ENCODE assay signal across 16 cellular contexts in genomic region chr3:16119887-16120286, GRCh38.
"Had no signal": no experiment of that assay in that cellular context is flagged by ENCODE, and none has a peak within 500 bp of the region (broad histone marks: within the 10 kb centered on the region; RNA-seq: fewer than 3 reads in every experiment).

No MANE protein-coding gene starts in this region.

- DNase-seq: dorsolateral prefrontal cortex; effector CD8-positive, alpha-beta T cell; foreskin melanocyte; heart left ventricle; hippocampal formation; mammary epithelial cell; naive thymus-derived CD4-positive, alpha-beta T cell; posterior cingulate gyrus; sigmoid colon; stimulated activated CD4-positive, alpha-beta T cell treated with anti-CD3 and anti-CD28 coated beads, Interleukin-2, amount 100 ng/mL, for 24 hours; stimulated activated CD4-positive, alpha-beta T cell treated with anti-CD3 and anti-CD28 coated beads, Interleukin-4, amount 100 ng/mL, for 4 hours; stimulated activated naive B cell treated with anti-CD40 and anti-IgM and Interleukin-4, amounts not matched to agents 10 μg/mL and 1 μg/mL and 100 μg/mL, for 72 hours; stimulated activated naive CD8-positive, alpha-beta T cell treated with anti-CD3 and anti-CD28 coated beads, Interleukin-15, amount 100 ng/mL, for 72 hours; testis; upper lobe of right lung had no signal

- ATAC-seq: heart left ventricle; left lobe of liver; naive thymus-derived CD4-positive, alpha-beta T cell; stimulated activated naive B cell treated with anti-CD40 and anti-IgM and Interleukin-4, amounts not matched to agents 10 μg/mL and 1 μg/mL and 100 μg/mL, for 72 hours; stimulated activated naive CD8-positive, alpha-beta T cell treated with anti-CD3 and anti-CD28 coated beads, Interleukin-15, amount 100 ng/mL, for 72 hours; upper lobe of right lung had no signal
